Comparison of ENCODE assay signal across 20 cellular contexts in the genomic region with DNA sequence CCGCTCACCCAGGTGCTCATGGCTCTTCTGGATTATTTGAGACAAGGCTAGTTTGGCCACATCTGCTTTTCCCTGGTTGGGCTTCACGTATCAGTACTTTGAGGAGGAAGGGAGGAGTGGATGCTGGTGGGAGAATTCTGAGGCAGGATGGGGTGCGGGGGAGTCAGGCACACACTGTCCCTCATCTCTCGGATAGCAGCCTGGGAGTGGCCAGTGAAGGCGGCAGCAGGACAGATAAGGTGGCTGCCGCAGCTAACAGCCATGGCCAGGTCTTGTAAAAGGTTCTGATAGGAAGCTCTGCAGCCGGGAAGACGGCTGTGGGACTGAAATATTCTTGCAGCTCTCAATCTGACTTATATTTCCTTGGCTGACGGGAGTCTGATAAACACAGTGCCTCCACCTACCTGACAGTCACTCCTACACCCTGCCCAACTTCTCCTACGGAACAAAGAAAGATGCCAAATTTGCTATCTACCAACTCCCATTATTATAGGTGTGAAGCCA.
DNase-seq lines count a peak whose midpoint lies in the region; ATAC-seq and TF ChIP-seq lines count a peak whose summit lies in the region.
"Had no signal": no experiment of that assay in that cellular context is flagged by ENCODE, and none has a peak within 500 bp of the region (broad histone marks: within the 10 kb centered on the region; RNA-seq: fewer than 3 reads in every experiment).

No MANE protein-coding gene starts in this region.

- TF ChIP-seq POLR2A in testis (IDR thresholded peaks at IDR 0.05) = no peak

- H3K4me3 Mint-ChIP-seq in neural progenitor cell = no peak overlapping the region
- H3K4me3 Mint-ChIP-seq in natural killer cell treated with Interleukin-12 subunit alpha and Interleukin-12 subunit beta and Interleukin-15 and Interleukin-18, amount 100 ng/mL, for 72 hours = no peak overlapping the region
- H3K4me3 Mint-ChIP-seq: CD4-positive, CD25-positive, alpha-beta regulatory T cell; GM23338 had no signal

- H3K4me3 ChIP-seq in right cardiac atrium (ENCODE audit: low read length) = no peak overlapping the region
- no peak overlapping the region for H3K4me3 ChIP-seq in dorsolateral prefrontal cortex
- H3K4me3 ChIP-seq in neural progenitor cell = no peak overlapping the region
- H3K4me3 ChIP-seq in testis = no peak overlapping the region
- H3K4me3 ChIP-seq: GM23338 had no signal

- H3K36me3 ChIP-seq in neural progenitor cell = no peaks in the 10 kb centered on the region
- H3K36me3 ChIP-seq in testis (ENCODE audit: low read depth, missing control alignments) = no peaks in the 10 kb centered on the region
- H3K36me3 ChIP-seq: BE2C had no signal

- H3K4me1 ChIP-seq in right cardiac atrium (ENCODE audit: control insufficient read depth, insufficient read depth, low read length) (peaks cover 15% of the 10 kb centered on the region), neural progenitor cell (no peaks in the 10 kb centered on the region), testis (peaks cover 25% of the 10 kb centered on the region)
- H3K4me1 ChIP-seq: BE2C had no signal

- H4K20me1 ChIP-seq in neural progenitor cell (ENCODE audit: low read depth) = no peaks in the 10 kb centered on the region

- no peaks in the 10 kb centered on the region for H3K9me3 ChIP-seq in right cardiac atrium (ENCODE audit: control insufficient read depth, low read length)
- H3K9me3 ChIP-seq in neural progenitor cell (ENCODE audit: low read depth) = no peaks in the 10 kb centered on the region
- H3K9me3 ChIP-seq in testis = no peaks in the 10 kb centered on the region
- H3K9me3 ChIP-seq: BE2C had no signal

- no peaks in the 10 kb centered on the region for H3F3A ChIP-seq in neural progenitor cell (ENCODE audit: low read depth)

- 42% methylated on average over 10 of the region's 10 CpGs for WGBS in right cardiac atrium
- WGBS in testis, 2 donors = 43 to 59% methylated on average over 10 of the region's 10 CpGs

- peaks cover 17% of the 10 kb centered on the region for H3K4me1 Mint-ChIP-seq in neural progenitor cell
- peaks cover 7 to 13% of the 10 kb centered on the region in 2 donors for H3K4me1 Mint-ChIP-seq in natural killer cell treated with Interleukin-12 subunit alpha and Interleukin-12 subunit beta and Interleukin-15 and Interleukin-18, amount 100 ng/mL, for 72 hours (ENCODE audit: low read depth in 2 of 2)
- H3K4me1 Mint-ChIP-seq: CD4-positive, CD25-positive, alpha-beta regulatory T cell had no signal

- no peaks in the 10 kb centered on the region for H3K9me3 Mint-ChIP-seq in neural progenitor cell
- no peaks in the 10 kb centered on the region for H3K9me3 Mint-ChIP-seq in natural killer cell treated with Interleukin-12 subunit alpha and Interleukin-12 subunit beta and Interleukin-15 and Interleukin-18, amount 100 ng/mL, for 72 hours
- H3K9me3 Mint-ChIP-seq: GM23338 had no signal

- intact Hi-C loops in right cardiac atrium (cut with DNase I) (no loop called here), cardiac septum (cut with DNase I) (no loop called here), dorsolateral prefrontal cortex (cut with DNase I) (no loop called here), testis (cut with DNase I; ENCODE audit: low total_unique reads) (no loop called here)

- H3K27me3 ChIP-seq in right cardiac atrium (ENCODE audit: control insufficient read depth, insufficient read depth) (no peaks in the 10 kb centered on the region), dorsolateral prefrontal cortex (no peaks in the 10 kb centered on the region), neural progenitor cell (no peaks in the 10 kb centered on the region), testis (no peaks in the 10 kb centered on the region)
- H3K27me3 ChIP-seq: BE2C had no signal

- peak overlapping the region; percentile 34 for H3K27ac Mint-ChIP-seq in neural progenitor cell
- peak overlapping the region in 1 of 2 donors; percentile 19 for H3K27ac Mint-ChIP-seq in natural killer cell treated with Interleukin-12 subunit alpha and Interleukin-12 subunit beta and Interleukin-15 and Interleukin-18, amount 100 ng/mL, for 72 hours
- H3K27ac Mint-ChIP-seq: GM23338 had no signal

- DNase-seq in right cardiac atrium (peak; percentile 51 to 80 (median 52)), cardiac septum (ENCODE audit: low spot score) (no peak), dorsolateral prefrontal cortex (peak in 3 of 10 donors; percentile 26 to 53 (median 29)), neural progenitor cell (ENCODE audit: low spot score) (no peak), testis (peak; percentile 94), GM19238 (ENCODE audit: insufficient read length, low spot score) (no peak)
- DNase-seq in natural killer cell treated with Interleukin-12 subunit alpha and Interleukin-12 subunit beta and Interleukin-15 and Interleukin-18, amount 100 ng/mL, for 72 hours (ENCODE audit: low spot score) = no peak
- DNase-seq: BE2C; CD4-positive, CD25-positive, alpha-beta regulatory T cell; DMS153; GF-D8; KBM-7; NCI-H1105 treated with DMSO at 0.1 percent for 48 hours; NCI-H1694 treated with DMSO at 0.1 percent for 48 hours; NCI-H510A; NCI-H774; SHP77 treated with DMSO at 0.1 percent for 48 hours had no signal

- no peaks in the 10 kb centered on the region for H3K79me2 ChIP-seq in neural progenitor cell (ENCODE audit: low read depth)

- no peak overlapping the region for H3K9ac ChIP-seq in neural progenitor cell

- H3K27ac ChIP-seq in right cardiac atrium (ENCODE audit: low read length) = peak overlapping the region; percentile 12
- peak overlapping the region in 37 of 59 donors; percentile 0 to 71 (median 47) for H3K27ac ChIP-seq in dorsolateral prefrontal cortex
- no peak overlapping the region for H3K27ac ChIP-seq in neural progenitor cell
- H3K27ac ChIP-seq in testis = peak overlapping the region; percentile 34 to 58

- no peaks in the 10 kb centered on the region for H3K36me3 Mint-ChIP-seq in neural progenitor cell
- H3K36me3 Mint-ChIP-seq in natural killer cell treated with Interleukin-12 subunit alpha and Interleukin-12 subunit beta and Interleukin-15 and Interleukin-18, amount 100 ng/mL, for 72 hours = no peaks in the 10 kb centered on the region

- H3K4me2 ChIP-seq in neural progenitor cell = no peak overlapping the region
- H3K4me2 ChIP-seq: GM23338 had no signal

- peaks cover 8% of the 10 kb centered on the region for H3K27me3 Mint-ChIP-seq in neural progenitor cell (ENCODE audit: insufficient read depth, low read depth)
- peaks cover 0 to 2% of the 10 kb centered on the region in 2 donors for H3K27me3 Mint-ChIP-seq in natural killer cell treated with Interleukin-12 subunit alpha and Interleukin-12 subunit beta and Interleukin-15 and Interleukin-18, amount 100 ng/mL, for 72 hours
- H3K27me3 Mint-ChIP-seq: CD4-positive, CD25-positive, alpha-beta regulatory T cell had no signal

- ATAC-seq in right cardiac atrium (peak; percentile 66 to 86), HG03280 (IDR thresholded peaks at IDR 0.05; ENCODE audit: unreplicated experiment) (no peak)
- no peak for ATAC-seq in natural killer cell treated with Interleukin-12 subunit alpha and Interleukin-12 subunit beta and Interleukin-15 and Interleukin-18, amount 100 ng/mL, for 72 hours
- ATAC-seq: GM23338, HCT116 had no signal

- no peak overlapping the region for H2AFZ ChIP-seq in neural progenitor cell (replicated peaks)
- H2AFZ ChIP-seq: GM23338 had no signal

- TF ChIP-seq CTCF in dorsolateral prefrontal cortex (IDR thresholded peaks at IDR 0.05 in 54 of 56, conservative IDR thresholded peaks at IDR 0.05 in 2 of 56; ENCODE audit: low read depth in 1 of 56, partially characterized antibody in 56 of 56) (no peak), neural progenitor cell (IDR thresholded peaks at IDR 0.05) (no peak), testis (IDR thresholded peaks at IDR 0.05) (no peak)

Comparison
In these comparisons a context has a peak if more than half of its experiments do, and no peak if none do; other contexts are left out.
1. DNase-seq: peak in right cardiac atrium (3 of 3) and testis (single experiment); none in cardiac septum (single experiment), neural progenitor cell (single experiment), natural killer cell treated with Interleukin-12 subunit alpha and Interleukin-12 subunit beta and Interleukin-15 and Interleukin-18, amount 100 ng/mL, for 72 hours (single experiment) and GM19238 (single experiment).
2. ATAC-seq: peak in right cardiac atrium (2 of 2); none in natural killer cell treated with Interleukin-12 subunit alpha and Interleukin-12 subunit beta and Interleukin-15 and Interleukin-18, amount 100 ng/mL, for 72 hours (0 of 2) and HG03280 (single experiment).